Comparison of ENCODE assay signal across 16 cellular contexts in genomic region chr11:128116447-128117240, GRCh38.
A peak's percentile ranks its signal among the peaks of the same experiment; 100 is the strongest.
DNase-seq lines count a peak whose midpoint lies in the region; ATAC-seq, FAIRE-seq and TF ChIP-seq lines count a peak whose summit lies in the region.
"Had no signal": no experiment of that assay in that cellular context is flagged by ENCODE, and none has a peak within 500 bp of the region (broad histone marks: within the 10 kb centered on the region; RNA-seq: fewer than 3 reads in every experiment).

No MANE protein-coding gene starts in this region.

- H2BK20ac ChIP-seq in H1 (ENCODE audit: low read length) = no peak overlapping the region

- H3K27me3 Mint-ChIP-seq in nephron progenitor cell (ENCODE audit: low read depth, poor library complexity) = peaks cover 3% of the 10 kb centered on the region
- no peaks in the 10 kb centered on the region for H3K27me3 Mint-ChIP-seq in stimulated activated naive CD8-positive, alpha-beta T cell treated with anti-CD3 and anti-CD28 coated beads, Interleukin-15, amount 100 ng/mL, for 72 hours

- no peak overlapping the region for H3K4ac ChIP-seq in H1 (replicated peaks; ENCODE audit: insufficient read length, low read depth, low read length)

- H4K5ac ChIP-seq in H1 (ENCODE audit: insufficient read length, low read depth, low read length) = no peak overlapping the region

- H3K9ac ChIP-seq in DND-41 (ENCODE audit: low read depth, low read length) = no peak overlapping the region
- no peak overlapping the region for H3K9ac ChIP-seq in H1 (replicated peaks in 1 of 4; ENCODE audit: extremely low read depth in 1 of 4, low read depth in 3 of 4, low read length in 3 of 4)

- H4K8ac ChIP-seq in H1 (ENCODE audit: extremely low read depth, insufficient read depth, low read length) = no peak overlapping the region

- no peak for TF ChIP-seq POLR2A in H1 (IDR thresholded peaks at IDR 0.05; ENCODE audit: control extremely low read depth in 1 of 2, low read depth in 2 of 2, low read length in 2 of 2)

- ATAC-seq in DND-41 (ENCODE audit: insufficient read depth, low read depth) = no peak
- ATAC-seq in stimulated activated naive CD8-positive, alpha-beta T cell treated with anti-CD3 and anti-CD28 coated beads, Interleukin-15, amount 100 ng/mL, for 72 hours = no peak

- POLR2A ChIA-PET in H1 (lab: Charles Lee; ENCODE audit: partially characterized antibody) = no interaction called here

- H3K14ac ChIP-seq in H1 (ENCODE audit: insufficient read length) = no peak overlapping the region

- H3K36me3 Mint-ChIP-seq in nephron progenitor cell (ENCODE audit: low read depth) = peaks cover 11% of the 10 kb centered on the region

- no peak overlapping the region for H2BK15ac ChIP-seq in H1 (ENCODE audit: low read length)

- H3K9me3 Mint-ChIP-seq in nephron progenitor cell = peaks cover 26% of the 10 kb centered on the region
- H3K9me3 Mint-ChIP-seq in stimulated activated naive CD8-positive, alpha-beta T cell treated with anti-CD3 and anti-CD28 coated beads, Interleukin-15, amount 100 ng/mL, for 72 hours = peaks cover 0 to 8% of the 10 kb centered on the region in 2 donors
- H3K9me3 Mint-ChIP-seq: activated B cell treated with CpG ODN at 0.5 μM for 24 hours had no signal

- H3K79me1 ChIP-seq in H1 (ENCODE audit: low read depth, low read length) = no peaks in the 10 kb centered on the region

- no peak overlapping the region for H3K18ac ChIP-seq in H1 (ENCODE audit: extremely low read depth, low read length)

- no peak for DNase-seq in DND-41
- peak; percentile 39 for DNase-seq in NCI-H345 (lab: John Stamatoyannopoulos, UW)
- no peak for DNase-seq in H1 (ENCODE audit: low read depth in 1 of 2, low spot score in 2 of 2)
- DNase-seq in nephron progenitor cell = peak; percentile 9
- no peak for DNase-seq in stimulated activated naive CD8-positive, alpha-beta T cell treated with anti-CD3 and anti-CD28 coated beads, Interleukin-15, amount 100 ng/mL, for 72 hours
- no peak for DNase-seq in middle frontal gyrus (ENCODE audit: extremely low spot score, low spot score)
- no peak for DNase-seq in effector memory CD4-positive, alpha-beta T cell
- DNase-seq in GM13976 (ENCODE audit: low spot score) = no peak
- DNase-seq: activated B cell treated with CpG ODN at 0.5 μM for 24 hours; activated effector memory CD4-positive, alpha-beta T cell treated with anti-CD3 and anti-CD28 coated beads, Interleukin-2, amount 50 U/mL, for 16 hours; Kasumi-1; NCI-H2107 had no signal

- TF ChIP-seq EP300 in H1 (IDR thresholded peaks at IDR 0.05; ENCODE audit: borderline replicate concordance in 1 of 2, low read depth in 2 of 2, low read length in 2 of 2) = no peak

- H3K9me3 ChIP-seq in DND-41 (ENCODE audit: insufficient read depth, low read length, severe bottlenecking) (no peaks in the 10 kb centered on the region), H1 (ENCODE audit: insufficient read depth in 2 of 2, low read depth in 1 of 2, low read length in 1 of 2) (no peaks in the 10 kb centered on the region)
- H3K9me3 ChIP-seq in effector memory CD4-positive, alpha-beta T cell (ENCODE audit: control insufficient read depth, low read length) = no peaks in the 10 kb centered on the region
- H3K9me3 ChIP-seq: prostate gland had no signal

- CTCF ChIA-PET in H1 (lab: Charles Lee; ENCODE audit: partially characterized antibody) = interaction anchor here (0.6 to 2.1 kb wide), 2 partner anchors 41 to 417 kb away, joined by 3 to 11 read pairs; no protein-coding TSS in a partner anchor

- no peak overlapping the region for H3K23ac ChIP-seq in H1 (ENCODE audit: insufficient read length)

- H3K36me3 ChIP-seq in DND-41 (ENCODE audit: insufficient read depth, low read length) = no peaks in the 10 kb centered on the region
- H3K36me3 ChIP-seq in H1 (ENCODE audit: control insufficient read depth in 2 of 4, insufficient read depth in 4 of 4, low read length in 3 of 4) = no peaks in the 10 kb centered on the region
- H3K36me3 ChIP-seq in effector memory CD4-positive, alpha-beta T cell (ENCODE audit: control insufficient read depth, insufficient read depth, low read length) = no peaks in the 10 kb centered on the region
- H3K36me3 ChIP-seq: prostate gland had no signal

- H2BK120ac ChIP-seq in H1 (replicated peaks; ENCODE audit: low read depth, low read length) = no peak overlapping the region

- H3K4me3 ChIP-seq in DND-41 (ENCODE audit: low read depth in 1 of 2, low read length in 2 of 2) (no peak overlapping the region), H1 (ENCODE audit: extremely low read depth in 1 of 4, insufficient read depth in 2 of 4, low read depth in 3 of 4, low read length in 4 of 4) (no peak overlapping the region)
- no peak overlapping the region for H3K4me3 ChIP-seq in effector memory CD4-positive, alpha-beta T cell (ENCODE audit: insufficient read depth, low read depth, low read length, poor library complexity, severe bottlenecking)
- H3K4me3 ChIP-seq: dorsolateral prefrontal cortex, prostate gland had no signal

- no peaks in the 10 kb centered on the region for H3K23me2 ChIP-seq in H1 (ENCODE audit: low read depth, low read length)

- no peak for TF ChIP-seq RAD21 in H1 (IDR thresholded peaks at IDR 0.05 in 1 of 2, conservative IDR thresholded peaks at IDR 0.05 in 1 of 2; ENCODE audit: low read depth in 2 of 2, low read length in 2 of 2)

- peak overlapping the region; percentile 88 for H3K27ac Mint-ChIP-seq in nephron progenitor cell
- H3K27ac Mint-ChIP-seq in stimulated activated naive CD8-positive, alpha-beta T cell treated with anti-CD3 and anti-CD28 coated beads, Interleukin-15, amount 100 ng/mL, for 72 hours = no peak overlapping the region
- H3K27ac Mint-ChIP-seq: activated B cell treated with CpG ODN at 0.5 μM for 24 hours had no signal

- H3K4me3 Mint-ChIP-seq in nephron progenitor cell = peak overlapping the region; percentile 7
- no peak overlapping the region for H3K4me3 Mint-ChIP-seq in stimulated activated naive CD8-positive, alpha-beta T cell treated with anti-CD3 and anti-CD28 coated beads, Interleukin-15, amount 100 ng/mL, for 72 hours
- H3K4me3 Mint-ChIP-seq: activated B cell treated with CpG ODN at 0.5 μM for 24 hours had no signal

- WGBS in H1 (ENCODE audit: extremely low coverage in 1 of 2, insufficient coverage in 1 of 2, insufficient read length in 1 of 2, insufficient replicate concordance in 2 of 2, low coverage in 1 of 2, low lambda C conversion rate in 2 of 2, missing lambda C conversion rate in 1 of 2), 2 experiments = 86% methylated on average over 11 of the region's 11 CpGs; no CpG with 5 or more reads in 1 of the 2 experiments

- no peak overlapping the region for H3K56ac ChIP-seq in H1 (replicated peaks; ENCODE audit: insufficient read length, low read depth, low read length)

- H3K27ac ChIP-seq in DND-41 (ENCODE audit: low read length) (0 out of 2 replicates have a peak overlapping the region, but pooled peaks have one; percentile 19), H1 (ENCODE audit: low read depth, low read length) (no peak overlapping the region)
- no peak overlapping the region for H3K27ac ChIP-seq in effector memory CD4-positive, alpha-beta T cell (ENCODE audit: insufficient read depth, low read length, poor library complexity, severe bottlenecking)
- H3K27ac ChIP-seq: dorsolateral prefrontal cortex, prostate gland had no signal

- H2AK5ac ChIP-seq in H1 (ENCODE audit: low read depth, low read length) = no peak overlapping the region

- H3K4me1 Mint-ChIP-seq in nephron progenitor cell = peaks cover 18% of the 10 kb centered on the region
- H3K4me1 Mint-ChIP-seq in stimulated activated naive CD8-positive, alpha-beta T cell treated with anti-CD3 and anti-CD28 coated beads, Interleukin-15, amount 100 ng/mL, for 72 hours = no peaks in the 10 kb centered on the region
- H3K4me1 Mint-ChIP-seq: activated B cell treated with CpG ODN at 0.5 μM for 24 hours had no signal

- no peak overlapping the region for H3K4me2 ChIP-seq in DND-41 (ENCODE audit: insufficient read depth, low read length)
- no peak overlapping the region for H3K4me2 ChIP-seq in H1 (ENCODE audit: insufficient read depth in 1 of 2, low read depth in 2 of 2, low read length in 2 of 2)

- no peak overlapping the region for H4K91ac ChIP-seq in H1 (replicated peaks; ENCODE audit: insufficient read length, low read length)

- H3K27me3 ChIP-seq in DND-41 (ENCODE audit: insufficient read depth, low read length, poor library complexity) (no peaks in the 10 kb centered on the region), H1 (replicated peaks in 1 of 4; ENCODE audit: control insufficient read depth in 3 of 4, extremely low read depth in 1 of 4, insufficient read depth in 3 of 4, low read length in 3 of 4) (no peaks in the 10 kb centered on the region)
- no peaks in the 10 kb centered on the region for H3K27me3 ChIP-seq in effector memory CD4-positive, alpha-beta T cell (replicated peaks; ENCODE audit: control insufficient read depth, insufficient read depth, low read length, poor library complexity, severe bottlenecking)

- no peaks in the 10 kb centered on the region for H3K79me2 ChIP-seq in DND-41 (ENCODE audit: insufficient read depth, low read length)
- no peaks in the 10 kb centered on the region for H3K79me2 ChIP-seq in H1 (ENCODE audit: control insufficient read depth in 1 of 2, insufficient read depth in 2 of 2, low read length in 2 of 2)

- H2AFZ ChIP-seq in DND-41 (ENCODE audit: low read depth, low read length) = no peak overlapping the region
- H2AFZ ChIP-seq in H1 (ENCODE audit: low read length) = peak overlapping the region; percentile 80

- FAIRE-seq in H1 (lab: Jason Lieb, UNC) = no peak
- FAIRE-seq: G401.6, keratinocyte had no signal

- no peak overlapping the region for H2BK5ac ChIP-seq in H1 (ENCODE audit: low read depth, low read length)

- H3K4me1 ChIP-seq in DND-41 (ENCODE audit: insufficient read depth, low read length) = peaks cover 5% of the 10 kb centered on the region; the same call in 1 of the 2 replicates
- H3K4me1 ChIP-seq in H1 (replicated peaks in 1 of 4; ENCODE audit: control insufficient read depth in 3 of 4, insufficient read depth in 4 of 4, low read length in 3 of 4) = no peaks in the 10 kb centered on the region
- H3K4me1 ChIP-seq in effector memory CD4-positive, alpha-beta T cell (ENCODE audit: control insufficient read depth, insufficient read depth, low read length, poor library complexity, severe bottlenecking) = no peaks in the 10 kb centered on the region
- H3K4me1 ChIP-seq: prostate gland had no signal

- in situ Hi-C loops in GM13976 (cut with MboI; ENCODE audit: low sequenced_read_pairs, unreplicated experiment) = no loop called here

- H4K20me1 ChIP-seq in DND-41 (ENCODE audit: insufficient read depth, low read length) (no peaks in the 10 kb centered on the region), H1 (replicated peaks in 1 of 2; ENCODE audit: control insufficient read depth in 1 of 2, insufficient read depth in 2 of 2, low read length in 2 of 2) (no peaks in the 10 kb centered on the region)

- TF ChIP-seq CTCF in DND-41 (IDR thresholded peaks at IDR 0.05; ENCODE audit: borderline replicate concordance, extremely low read depth, low read length, poor library complexity, severe bottlenecking) (no peak), H1 (IDR thresholded peaks at IDR 0.05; ENCODE audit: control extremely low read depth in 1 of 3, insufficient read depth in 1 of 3, low read depth in 1 of 3, low read length in 3 of 3) (no peak), nephron progenitor cell (IDR thresholded peaks at IDR 0.05) (no peak), GM13976 (IDR thresholded peaks at IDR 0.05; ENCODE audit: borderline replicate concordance, control extremely low read depth, extremely low read depth, insufficient read depth, missing control alignments) (no peak)

- no peak overlapping the region for H2BK12ac ChIP-seq in H1 (ENCODE audit: low read depth, low read length)

Comparison
In these comparisons a context has a peak if more than half of its experiments do, and no peak if none do; other contexts are left out.
1. DNase-seq: peak in NCI-H345 (single experiment) and nephron progenitor cell (single experiment); none in DND-41 (single experiment), H1 (0 of 2), stimulated activated naive CD8-positive, alpha-beta T cell treated with anti-CD3 and anti-CD28 coated beads, Interleukin-15, amount 100 ng/mL, for 72 hours (0 of 2), middle frontal gyrus (single experiment), effector memory CD4-positive, alpha-beta T cell (0 of 3) and GM13976 (single experiment).